ENCODE assay signal across 23 cellular contexts in the genomic region with DNA sequence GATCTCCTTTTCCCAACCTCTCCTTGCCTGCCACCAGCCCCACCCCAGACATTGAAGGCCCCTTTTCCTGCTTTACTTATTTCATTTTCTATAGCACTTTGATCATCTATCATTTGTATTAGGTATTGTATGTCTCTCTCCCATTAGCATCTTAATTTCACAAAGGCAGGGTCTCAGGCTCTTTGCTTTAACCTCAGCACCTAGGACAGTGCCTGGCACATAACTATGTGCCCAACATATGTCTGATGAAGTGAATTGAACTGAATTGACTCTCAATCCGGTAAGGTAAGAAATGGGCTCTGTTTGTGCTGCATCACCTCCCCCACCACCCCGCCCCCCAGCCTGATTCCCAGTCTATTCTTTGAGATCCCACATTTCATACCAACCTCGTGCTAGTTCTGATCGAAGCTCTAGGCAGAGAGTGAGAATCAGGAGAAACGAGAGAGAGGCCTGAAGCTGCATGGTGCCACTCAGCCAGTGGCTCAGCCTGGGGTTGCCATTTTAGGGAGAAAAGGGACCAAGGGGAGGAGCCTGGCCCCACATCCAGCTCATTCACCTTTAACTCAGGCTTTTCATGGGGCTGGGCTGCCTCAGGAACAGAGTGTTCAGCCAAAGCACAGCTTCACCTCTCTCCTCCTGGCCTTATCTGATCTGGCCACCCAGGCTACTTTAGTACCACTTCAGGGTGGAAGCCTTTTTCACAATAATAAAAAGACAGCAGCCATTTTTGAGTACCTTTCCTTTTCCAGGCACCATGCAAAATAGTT. TPM values are rescaled to one million over a fixed set of nuclear protein-coding genes. Genes with fewer than 3 reads are reported as not detected.
DNase-seq lines count a peak whose midpoint lies in the region; ATAC-seq and TF ChIP-seq lines count a peak whose summit lies in the region.
"Had no signal": no experiment of that assay in that cellular context is flagged by ENCODE, and none has a peak within 500 bp of the region (broad histone marks: within the 10 kb centered on the region; RNA-seq: fewer than 3 reads in every experiment).

A gene with protein sequence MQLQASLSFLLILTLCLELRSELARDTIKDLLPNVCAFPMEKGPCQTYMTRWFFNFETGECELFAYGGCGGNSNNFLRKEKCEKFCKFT (minus strand): TSS at position 476 of the 767 bp plus-strand sequence. CDS start 14 bp downstream, at position 462.

- H3K4me3 ChIP-seq in breast epithelium (no peak within 1 kb of the TSS), lower lobe of right lung (no peak within 1 kb of the TSS), upper lobe of right lung (no peak within 1 kb of the TSS), WERI-Rb-1 (ENCODE audit: low read depth, low read length) (no peak within 1 kb of the TSS), body of pancreas (no peak within 1 kb of the TSS)
- H3K4me3 ChIP-seq: Peyer's patch had no signal

- H3K36me3 Mint-ChIP-seq in MCF 10A (ENCODE audit: insufficient read depth, unreplicated experiment), result no peaks in the 10 kb centered on the region
- H3K36me3 Mint-ChIP-seq: CD4-positive, CD25-positive, alpha-beta regulatory T cell; IgD-negative memory B cell had no signal

- peak within 1 kb of the TSS; percentile 54 for H3K27ac Mint-ChIP-seq in MCF 10A (ENCODE audit: low read depth, unreplicated experiment)
- H3K27ac Mint-ChIP-seq: CD4-positive, CD25-positive, alpha-beta regulatory T cell; IgD-negative memory B cell had no signal

- H3K4me1 ChIP-seq in breast epithelium (no peaks in the 10 kb centered on the region), lower lobe of right lung (no peaks in the 10 kb centered on the region), upper lobe of right lung (no peaks in the 10 kb centered on the region), body of pancreas (no peaks in the 10 kb centered on the region)
- H3K4me1 ChIP-seq: Peyer's patch had no signal

- no peaks in the 10 kb centered on the region for H3K27me3 Mint-ChIP-seq in MCF 10A (ENCODE audit: insufficient read depth, unreplicated experiment)

- no peak for TF ChIP-seq CTCF in MCF 10A (IDR thresholded peaks at IDR 0.05; ENCODE audit: unreplicated experiment)
- no peak for TF ChIP-seq CTCF in breast epithelium (IDR thresholded peaks at IDR 0.05)
- TF ChIP-seq CTCF in VCaP (conservative IDR thresholded peaks at IDR 0.05), result no peak
- no peak for TF ChIP-seq CTCF in lower lobe of right lung (IDR thresholded peaks at IDR 0.05)
- no peak for TF ChIP-seq CTCF in upper lobe of right lung (IDR thresholded peaks at IDR 0.05)
- no peak for TF ChIP-seq CTCF in WERI-Rb-1 (IDR thresholded peaks at IDR 0.05; ENCODE audit: low read depth, low read length)
- no peak for TF ChIP-seq CTCF in body of pancreas (IDR thresholded peaks at IDR 0.05)

- 52 to 56% methylated on average over 5 of the region's 5 CpGs for WGBS in body of pancreas, 2 donors

- H3K4me3 Mint-ChIP-seq in MCF 10A (ENCODE audit: unreplicated experiment), result peak within 1 kb of the TSS; percentile 3
- H3K4me3 Mint-ChIP-seq: CD4-positive, CD25-positive, alpha-beta regulatory T cell; IgD-negative memory B cell had no signal

- H3K9me3 ChIP-seq in breast epithelium, result no peaks in the 10 kb centered on the region
- no peaks in the 10 kb centered on the region for H3K9me3 ChIP-seq in lower lobe of right lung
- no peaks in the 10 kb centered on the region for H3K9me3 ChIP-seq in upper lobe of right lung
- no peaks in the 10 kb centered on the region for H3K9me3 ChIP-seq in WERI-Rb-1 (ENCODE audit: severe bottlenecking)
- H3K9me3 ChIP-seq in body of pancreas, result no peaks in the 10 kb centered on the region
- H3K9me3 ChIP-seq: Peyer's patch had no signal

- no peaks in the 10 kb centered on the region for H3K36me3 ChIP-seq in breast epithelium
- H3K36me3 ChIP-seq in lower lobe of right lung, result no peaks in the 10 kb centered on the region
- no peaks in the 10 kb centered on the region for H3K36me3 ChIP-seq in upper lobe of right lung
- no peaks in the 10 kb centered on the region for H3K36me3 ChIP-seq in WERI-Rb-1
- H3K36me3 ChIP-seq in body of pancreas (replicated peaks in 1 of 2; ENCODE audit: insufficient read depth in 1 of 2, low read depth in 2 of 2), result no peaks in the 10 kb centered on the region
- H3K36me3 ChIP-seq: Peyer's patch had no signal

- intact Hi-C loops in MCF 10A (cut with micrococcal nuclease) (no loop called here), breast epithelium (cut with DNase I; ENCODE audit: low total_unique reads) (no loop called here), lower lobe of right lung (cut with DNase I) (no loop called here), upper lobe of right lung (cut with DNase I) (no loop called here), body of pancreas (cut with DNase I) (no loop called here)

- TF ChIP-seq POLR2A in breast epithelium (IDR thresholded peaks at IDR 0.05) (no peak), body of pancreas (IDR thresholded peaks at IDR 0.05) (no peak)

- POLR2A ChIA-PET in MCF 10A (lab: Yijun Ruan, JAX), result interaction anchor here (0.6 to 3.9 kb wide), 11 partner anchors 8 to 944 kb away, joined by 3 to 14 read pairs (median 3); no protein-coding TSS in a partner anchor

- BruUV-seq in MCF 10A (replicated peaks; lab: Mats Ljungman, UMichigan), result no TSS peak

- CTCF ChIA-PET in MCF 10A (lab: Yijun Ruan, JAX), result interaction anchor here (0.6 to 1.4 kb wide), 8 partner anchors 12 to 263 kb away, joined by 3 to 8 read pairs (median 4); a partner anchor contains a TSS

- H3K27ac ChIP-seq in breast epithelium (no peak within 1 kb of the TSS), VCaP (peak within 1 kb of the TSS; percentile 30; the same call in 1 of the 2 replicates), lower lobe of right lung (no peak within 1 kb of the TSS), upper lobe of right lung (no peak within 1 kb of the TSS), WERI-Rb-1 (no peak within 1 kb of the TSS), body of pancreas (no peak within 1 kb of the TSS)
- H3K27ac ChIP-seq: Peyer's patch had no signal

- DNase-seq in MCF 10A (ENCODE audit: unreplicated experiment), result no peak
- DNase-seq in breast epithelium (ENCODE audit: low spot score in 2 of 2), result no peak
- peak; percentile 42 for DNase-seq in lower lobe of right lung
- no peak for DNase-seq in upper lobe of right lung
- no peak for DNase-seq in WERI-Rb-1
- DNase-seq in body of pancreas, result no peak
- DNase-seq: 8988T; CD4-positive, CD25-positive, alpha-beta regulatory T cell; DMS153; DND-41; H7; MV-4-11; NCI-H1105; NCI-H1436 treated with DMSO at 0.1 percent for 48 hours; NCI-H1930; NCI-H446 treated with DMSO at 0.1 percent for 48 hours; NCI-H526 treated with DMSO at 0.1 percent for 48 hours; Peyer's patch; SIG-M5 had no signal

- ATAC-seq in lower lobe of right lung, result peak; percentile 59 to 65
- peak; percentile 79 for ATAC-seq in upper lobe of right lung
- ATAC-seq in body of pancreas, result no peak
- ATAC-seq in GM18867 (IDR thresholded peaks at IDR 0.05; ENCODE audit: unreplicated experiment), result no peak

- H3K9me3 Mint-ChIP-seq in MCF 10A (ENCODE audit: unreplicated experiment), result no peaks in the 10 kb centered on the region
- H3K9me3 Mint-ChIP-seq: CD4-positive, CD25-positive, alpha-beta regulatory T cell had no signal

- H3K27me3 ChIP-seq in breast epithelium, result no peaks in the 10 kb centered on the region
- H3K27me3 ChIP-seq in lower lobe of right lung (ENCODE audit: low read depth), result no peaks in the 10 kb centered on the region
- H3K27me3 ChIP-seq in upper lobe of right lung, result no peaks in the 10 kb centered on the region
- no peaks in the 10 kb centered on the region for H3K27me3 ChIP-seq in WERI-Rb-1 (ENCODE audit: insufficient read depth, low read depth, severe bottlenecking)
- H3K27me3 ChIP-seq in body of pancreas, result no peaks in the 10 kb centered on the region
- H3K27me3 ChIP-seq: Peyer's patch had no signal

- peaks cover 37% of the 10 kb centered on the region for H3K4me1 Mint-ChIP-seq in MCF 10A (ENCODE audit: insufficient read depth, unreplicated experiment)
- H3K4me1 Mint-ChIP-seq: CD4-positive, CD25-positive, alpha-beta regulatory T cell; IgD-negative memory B cell had no signal

RNA-seq across cellular contexts. Expression of the gene that starts here (rescaled TPM):
- total RNA-seq in MCF 10A (2022) (not detected in 2 replicates), breast epithelium (not detected), lower lobe of right lung (not detected), upper lobe of right lung (not detected), body of pancreas (not detected)
- total RNA-seq: CD4-positive, CD25-positive, alpha-beta regulatory T cell; H7; OCI-LY7; Peyer's patch had no signal

Comparison
In these comparisons a context has a peak if more than half of its experiments do, and no peak if none do; other contexts are left out.
1. Peak in DNase-seq and ATAC-seq in lower lobe of right lung; RNA of the gene not detected or under 1 TPM.
2. Peak in ATAC-seq in upper lobe of right lung; RNA of the gene not detected or under 1 TPM.